1 cellular context compared by ENCODE assay signal in the genomic region with DNA sequence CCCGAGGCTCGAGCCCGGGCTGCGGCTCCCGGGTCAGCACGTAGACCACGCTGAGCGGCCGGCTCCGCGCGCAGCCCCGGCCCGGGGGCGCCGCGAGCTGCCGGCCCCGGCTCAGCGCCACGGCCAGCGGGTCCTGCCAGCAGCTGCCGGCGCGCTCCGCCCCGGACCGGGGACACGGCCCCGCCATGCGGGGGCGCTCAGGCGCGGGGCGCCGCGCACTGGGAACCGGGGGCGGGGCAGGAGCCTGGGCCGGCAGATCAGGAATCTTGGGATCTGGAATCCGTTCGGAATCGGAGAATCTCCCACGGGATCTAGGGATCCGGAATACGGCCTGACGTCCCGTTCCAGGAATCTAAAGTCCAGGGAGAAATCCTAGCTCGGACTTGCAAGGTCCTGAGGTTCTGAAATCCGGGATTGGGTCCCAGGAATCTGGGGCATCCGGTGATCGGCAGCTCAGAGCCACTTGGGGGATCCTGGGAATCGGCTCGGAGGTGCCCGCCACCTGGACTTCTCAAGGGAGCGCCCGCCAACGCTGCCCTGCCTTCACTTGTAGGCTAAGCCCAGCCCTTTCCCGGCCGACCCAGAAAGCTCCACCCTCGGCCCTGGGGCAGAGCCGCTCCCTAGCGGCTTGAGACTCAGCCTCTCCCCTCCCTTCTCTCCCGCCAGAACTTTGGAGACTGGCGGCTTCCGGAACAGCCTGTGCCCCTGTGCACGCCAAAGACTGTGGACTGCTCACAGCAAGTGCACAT.
TF ChIP-seq lines count a peak whose summit lies in the region.

A gene with protein sequence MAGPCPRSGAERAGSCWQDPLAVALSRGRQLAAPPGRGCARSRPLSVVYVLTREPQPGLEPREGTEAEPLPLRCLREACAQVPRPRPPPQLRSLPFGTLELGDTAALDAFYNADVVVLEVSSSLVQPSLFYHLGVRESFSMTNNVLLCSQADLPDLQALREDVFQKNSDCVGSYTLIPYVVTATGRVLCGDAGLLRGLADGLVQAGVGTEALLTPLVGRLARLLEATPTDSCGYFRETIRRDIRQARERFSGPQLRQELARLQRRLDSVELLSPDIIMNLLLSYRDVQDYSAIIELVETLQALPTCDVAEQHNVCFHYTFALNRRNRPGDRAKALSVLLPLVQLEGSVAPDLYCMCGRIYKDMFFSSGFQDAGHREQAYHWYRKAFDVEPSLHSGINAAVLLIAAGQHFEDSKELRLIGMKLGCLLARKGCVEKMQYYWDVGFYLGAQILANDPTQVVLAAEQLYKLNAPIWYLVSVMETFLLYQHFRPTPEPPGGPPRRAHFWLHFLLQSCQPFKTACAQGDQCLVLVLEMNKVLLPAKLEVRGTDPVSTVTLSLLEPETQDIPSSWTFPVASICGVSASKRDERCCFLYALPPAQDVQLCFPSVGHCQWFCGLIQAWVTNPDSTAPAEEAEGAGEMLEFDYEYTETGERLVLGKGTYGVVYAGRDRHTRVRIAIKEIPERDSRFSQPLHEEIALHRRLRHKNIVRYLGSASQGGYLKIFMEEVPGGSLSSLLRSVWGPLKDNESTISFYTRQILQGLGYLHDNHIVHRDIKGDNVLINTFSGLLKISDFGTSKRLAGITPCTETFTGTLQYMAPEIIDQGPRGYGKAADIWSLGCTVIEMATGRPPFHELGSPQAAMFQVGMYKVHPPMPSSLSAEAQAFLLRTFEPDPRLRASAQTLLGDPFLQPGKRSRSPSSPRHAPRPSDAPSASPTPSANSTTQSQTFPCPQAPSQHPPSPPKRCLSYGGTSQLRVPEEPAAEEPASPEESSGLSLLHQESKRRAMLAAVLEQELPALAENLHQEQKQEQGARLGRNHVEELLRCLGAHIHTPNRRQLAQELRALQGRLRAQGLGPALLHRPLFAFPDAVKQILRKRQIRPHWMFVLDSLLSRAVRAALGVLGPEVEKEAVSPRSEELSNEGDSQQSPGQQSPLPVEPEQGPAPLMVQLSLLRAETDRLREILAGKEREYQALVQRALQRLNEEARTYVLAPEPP (N-terminal part only) (minus strand): TSS at position 551 of the 749 bp plus-strand sequence. CDS start 364 bp downstream, at position 187.

TF ChIP-seq in GM12878, 131 proteins besides CTCF, POLR2A, EP300 and RAD21 (continued from another document and continues in another):
- TF ChIP-seq, protein P1, sequence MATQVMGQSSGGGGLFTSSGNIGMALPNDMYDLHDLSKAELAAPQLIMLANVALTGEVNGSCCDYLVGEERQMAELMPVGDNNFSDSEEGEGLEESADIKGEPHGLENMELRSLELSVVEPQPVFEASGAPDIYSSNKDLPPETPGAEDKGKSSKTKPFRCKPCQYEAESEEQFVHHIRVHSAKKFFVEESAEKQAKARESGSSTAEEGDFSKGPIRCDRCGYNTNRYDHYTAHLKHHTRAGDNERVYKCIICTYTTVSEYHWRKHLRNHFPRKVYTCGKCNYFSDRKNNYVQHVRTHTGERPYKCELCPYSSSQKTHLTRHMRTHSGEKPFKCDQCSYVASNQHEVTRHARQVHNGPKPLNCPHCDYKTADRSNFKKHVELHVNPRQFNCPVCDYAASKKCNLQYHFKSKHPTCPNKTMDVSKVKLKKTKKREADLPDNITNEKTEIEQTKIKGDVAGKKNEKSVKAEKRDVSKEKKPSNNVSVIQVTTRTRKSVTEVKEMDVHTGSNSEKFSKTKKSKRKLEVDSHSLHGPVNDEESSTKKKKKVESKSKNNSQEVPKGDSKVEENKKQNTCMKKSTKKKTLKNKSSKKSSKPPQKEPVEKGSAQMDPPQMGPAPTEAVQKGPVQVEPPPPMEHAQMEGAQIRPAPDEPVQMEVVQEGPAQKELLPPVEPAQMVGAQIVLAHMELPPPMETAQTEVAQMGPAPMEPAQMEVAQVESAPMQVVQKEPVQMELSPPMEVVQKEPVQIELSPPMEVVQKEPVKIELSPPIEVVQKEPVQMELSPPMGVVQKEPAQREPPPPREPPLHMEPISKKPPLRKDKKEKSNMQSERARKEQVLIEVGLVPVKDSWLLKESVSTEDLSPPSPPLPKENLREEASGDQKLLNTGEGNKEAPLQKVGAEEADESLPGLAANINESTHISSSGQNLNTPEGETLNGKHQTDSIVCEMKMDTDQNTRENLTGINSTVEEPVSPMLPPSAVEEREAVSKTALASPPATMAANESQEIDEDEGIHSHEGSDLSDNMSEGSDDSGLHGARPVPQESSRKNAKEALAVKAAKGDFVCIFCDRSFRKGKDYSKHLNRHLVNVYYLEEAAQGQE (IDR thresholded peaks at IDR 0.05; ENCODE audit: low read depth, low read length): no peak
- TF ChIP-seq NBN (IDR thresholded peaks at IDR 0.05) (no peak), NR2C2 (IDR thresholded peaks at IDR 0.05; ENCODE audit: borderline replicate concordance, control insufficient read depth, insufficient read length, low read depth) (no peak), BCL11A (IDR thresholded peaks at IDR 0.05; ENCODE audit: low read depth, low read length) (no peak), ZNF622 (IDR thresholded peaks at IDR 0.05) (no peak), FOXK2 (IDR thresholded peaks at IDR 0.05) (no peak), POLR2AphosphoS2 (IDR thresholded peaks at IDR 0.05; ENCODE audit: low read depth, low read length) (no peak), NR2C1 (IDR thresholded peaks at IDR 0.05) (no peak), JUNB (IDR thresholded peaks at IDR 0.05) (no peak), NRF1 (conservative IDR thresholded peaks at IDR 0.05; ENCODE audit: low read depth, low read length) (no peak), ZNF384 (IDR thresholded peaks at IDR 0.05; ENCODE audit: borderline replicate concordance, low read depth, low read length) (no peak), YBX1 (IDR thresholded peaks at IDR 0.05) (no peak), RCOR1 (conservative IDR thresholded peaks at IDR 0.05; ENCODE audit: low read depth, low read length) (no peak), FOS (IDR thresholded peaks at IDR 0.05; ENCODE audit: borderline replicate concordance, extremely low read depth, insufficient read length) (no peak)
- TF ChIP-seq, protein P2, sequence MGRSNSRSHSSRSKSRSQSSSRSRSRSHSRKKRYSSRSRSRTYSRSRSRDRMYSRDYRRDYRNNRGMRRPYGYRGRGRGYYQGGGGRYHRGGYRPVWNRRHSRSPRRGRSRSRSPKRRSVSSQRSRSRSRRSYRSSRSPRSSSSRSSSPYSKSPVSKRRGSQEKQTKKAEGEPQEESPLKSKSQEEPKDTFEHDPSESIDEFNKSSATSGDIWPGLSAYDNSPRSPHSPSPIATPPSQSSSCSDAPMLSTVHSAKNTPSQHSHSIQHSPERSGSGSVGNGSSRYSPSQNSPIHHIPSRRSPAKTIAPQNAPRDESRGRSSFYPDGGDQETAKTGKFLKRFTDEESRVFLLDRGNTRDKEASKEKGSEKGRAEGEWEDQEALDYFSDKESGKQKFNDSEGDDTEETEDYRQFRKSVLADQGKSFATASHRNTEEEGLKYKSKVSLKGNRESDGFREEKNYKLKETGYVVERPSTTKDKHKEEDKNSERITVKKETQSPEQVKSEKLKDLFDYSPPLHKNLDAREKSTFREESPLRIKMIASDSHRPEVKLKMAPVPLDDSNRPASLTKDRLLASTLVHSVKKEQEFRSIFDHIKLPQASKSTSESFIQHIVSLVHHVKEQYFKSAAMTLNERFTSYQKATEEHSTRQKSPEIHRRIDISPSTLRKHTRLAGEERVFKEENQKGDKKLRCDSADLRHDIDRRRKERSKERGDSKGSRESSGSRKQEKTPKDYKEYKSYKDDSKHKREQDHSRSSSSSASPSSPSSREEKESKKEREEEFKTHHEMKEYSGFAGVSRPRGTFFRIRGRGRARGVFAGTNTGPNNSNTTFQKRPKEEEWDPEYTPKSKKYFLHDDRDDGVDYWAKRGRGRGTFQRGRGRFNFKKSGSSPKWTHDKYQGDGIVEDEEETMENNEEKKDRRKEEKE (IDR thresholded peaks at IDR 0.05): no peak
- TF ChIP-seq, protein P3, sequence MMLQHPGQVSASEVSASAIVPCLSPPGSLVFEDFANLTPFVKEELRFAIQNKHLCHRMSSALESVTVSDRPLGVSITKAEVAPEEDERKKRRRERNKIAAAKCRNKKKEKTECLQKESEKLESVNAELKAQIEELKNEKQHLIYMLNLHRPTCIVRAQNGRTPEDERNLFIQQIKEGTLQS (IDR thresholded peaks at IDR 0.05; ENCODE audit: borderline replicate concordance, extremely low read depth, low read depth, low read length): no peak
- TF ChIP-seq, protein P4, sequence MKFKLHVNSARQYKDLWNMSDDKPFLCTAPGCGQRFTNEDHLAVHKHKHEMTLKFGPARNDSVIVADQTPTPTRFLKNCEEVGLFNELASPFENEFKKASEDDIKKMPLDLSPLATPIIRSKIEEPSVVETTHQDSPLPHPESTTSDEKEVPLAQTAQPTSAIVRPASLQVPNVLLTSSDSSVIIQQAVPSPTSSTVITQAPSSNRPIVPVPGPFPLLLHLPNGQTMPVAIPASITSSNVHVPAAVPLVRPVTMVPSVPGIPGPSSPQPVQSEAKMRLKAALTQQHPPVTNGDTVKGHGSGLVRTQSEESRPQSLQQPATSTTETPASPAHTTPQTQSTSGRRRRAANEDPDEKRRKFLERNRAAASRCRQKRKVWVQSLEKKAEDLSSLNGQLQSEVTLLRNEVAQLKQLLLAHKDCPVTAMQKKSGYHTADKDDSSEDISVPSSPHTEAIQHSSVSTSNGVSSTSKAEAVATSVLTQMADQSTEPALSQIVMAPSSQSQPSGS (IDR thresholded peaks at IDR 0.05; ENCODE audit: low read length): no peak
- TF ChIP-seq, protein P5, sequence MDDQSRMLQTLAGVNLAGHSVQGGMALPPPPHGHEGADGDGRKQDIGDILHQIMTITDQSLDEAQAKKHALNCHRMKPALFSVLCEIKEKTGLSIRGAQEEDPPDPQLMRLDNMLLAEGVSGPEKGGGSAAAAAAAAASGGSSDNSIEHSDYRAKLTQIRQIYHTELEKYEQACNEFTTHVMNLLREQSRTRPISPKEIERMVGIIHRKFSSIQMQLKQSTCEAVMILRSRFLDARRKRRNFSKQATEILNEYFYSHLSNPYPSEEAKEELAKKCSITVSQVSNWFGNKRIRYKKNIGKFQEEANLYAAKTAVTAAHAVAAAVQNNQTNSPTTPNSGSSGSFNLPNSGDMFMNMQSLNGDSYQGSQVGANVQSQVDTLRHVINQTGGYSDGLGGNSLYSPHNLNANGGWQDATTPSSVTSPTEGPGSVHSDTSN (IDR thresholded peaks at IDR 0.05; ENCODE audit: insufficient replicate concordance, low read depth, low read length): no peak
- TF ChIP-seq, protein P6, sequence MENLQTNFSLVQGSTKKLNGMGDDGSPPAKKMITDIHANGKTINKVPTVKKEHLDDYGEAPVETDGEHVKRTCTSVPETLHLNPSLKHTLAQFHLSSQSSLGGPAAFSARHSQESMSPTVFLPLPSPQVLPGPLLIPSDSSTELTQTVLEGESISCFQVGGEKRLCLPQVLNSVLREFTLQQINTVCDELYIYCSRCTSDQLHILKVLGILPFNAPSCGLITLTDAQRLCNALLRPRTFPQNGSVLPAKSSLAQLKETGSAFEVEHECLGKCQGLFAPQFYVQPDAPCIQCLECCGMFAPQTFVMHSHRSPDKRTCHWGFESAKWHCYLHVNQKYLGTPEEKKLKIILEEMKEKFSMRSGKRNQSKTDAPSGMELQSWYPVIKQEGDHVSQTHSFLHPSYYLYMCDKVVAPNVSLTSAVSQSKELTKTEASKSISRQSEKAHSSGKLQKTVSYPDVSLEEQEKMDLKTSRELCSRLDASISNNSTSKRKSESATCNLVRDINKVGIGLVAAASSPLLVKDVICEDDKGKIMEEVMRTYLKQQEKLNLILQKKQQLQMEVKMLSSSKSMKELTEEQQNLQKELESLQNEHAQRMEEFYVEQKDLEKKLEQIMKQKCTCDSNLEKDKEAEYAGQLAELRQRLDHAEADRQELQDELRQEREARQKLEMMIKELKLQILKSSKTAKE (IDR thresholded peaks at IDR 0.05; ENCODE audit: low read depth, poor library complexity, severe bottlenecking): no peak
- TF ChIP-seq, protein P7, sequence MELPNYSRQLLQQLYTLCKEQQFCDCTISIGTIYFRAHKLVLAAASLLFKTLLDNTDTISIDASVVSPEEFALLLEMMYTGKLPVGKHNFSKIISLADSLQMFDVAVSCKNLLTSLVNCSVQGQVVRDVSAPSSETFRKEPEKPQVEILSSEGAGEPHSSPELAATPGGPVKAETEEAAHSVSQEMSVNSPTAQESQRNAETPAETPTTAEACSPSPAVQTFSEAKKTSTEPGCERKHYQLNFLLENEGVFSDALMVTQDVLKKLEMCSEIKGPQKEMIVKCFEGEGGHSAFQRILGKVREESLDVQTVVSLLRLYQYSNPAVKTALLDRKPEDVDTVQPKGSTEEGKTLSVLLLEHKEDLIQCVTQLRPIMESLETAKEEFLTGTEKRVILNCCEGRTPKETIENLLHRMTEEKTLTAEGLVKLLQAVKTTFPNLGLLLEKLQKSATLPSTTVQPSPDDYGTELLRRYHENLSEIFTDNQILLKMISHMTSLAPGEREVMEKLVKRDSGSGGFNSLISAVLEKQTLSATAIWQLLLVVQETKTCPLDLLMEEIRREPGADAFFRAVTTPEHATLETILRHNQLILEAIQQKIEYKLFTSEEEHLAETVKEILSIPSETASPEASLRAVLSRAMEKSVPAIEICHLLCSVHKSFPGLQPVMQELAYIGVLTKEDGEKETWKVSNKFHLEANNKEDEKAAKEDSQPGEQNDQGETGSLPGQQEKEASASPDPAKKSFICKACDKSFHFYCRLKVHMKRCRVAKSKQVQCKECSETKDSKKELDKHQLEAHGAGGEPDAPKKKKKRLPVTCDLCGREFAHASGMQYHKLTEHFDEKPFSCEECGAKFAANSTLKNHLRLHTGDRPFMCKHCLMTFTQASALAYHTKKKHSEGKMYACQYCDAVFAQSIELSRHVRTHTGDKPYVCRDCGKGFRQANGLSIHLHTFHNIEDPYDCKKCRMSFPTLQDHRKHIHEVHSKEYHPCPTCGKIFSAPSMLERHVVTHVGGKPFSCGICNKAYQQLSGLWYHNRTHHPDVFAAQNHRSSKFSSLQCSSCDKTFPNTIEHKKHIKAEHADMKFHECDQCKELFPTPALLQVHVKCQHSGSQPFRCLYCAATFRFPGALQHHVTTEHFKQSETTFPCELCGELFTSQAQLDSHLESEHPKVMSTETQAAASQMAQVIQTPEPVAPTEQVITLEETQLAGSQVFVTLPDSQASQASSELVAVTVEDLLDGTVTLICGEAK (IDR thresholded peaks at IDR 0.05; ENCODE audit: borderline replicate concordance): no peak
- TF ChIP-seq, protein P8, sequence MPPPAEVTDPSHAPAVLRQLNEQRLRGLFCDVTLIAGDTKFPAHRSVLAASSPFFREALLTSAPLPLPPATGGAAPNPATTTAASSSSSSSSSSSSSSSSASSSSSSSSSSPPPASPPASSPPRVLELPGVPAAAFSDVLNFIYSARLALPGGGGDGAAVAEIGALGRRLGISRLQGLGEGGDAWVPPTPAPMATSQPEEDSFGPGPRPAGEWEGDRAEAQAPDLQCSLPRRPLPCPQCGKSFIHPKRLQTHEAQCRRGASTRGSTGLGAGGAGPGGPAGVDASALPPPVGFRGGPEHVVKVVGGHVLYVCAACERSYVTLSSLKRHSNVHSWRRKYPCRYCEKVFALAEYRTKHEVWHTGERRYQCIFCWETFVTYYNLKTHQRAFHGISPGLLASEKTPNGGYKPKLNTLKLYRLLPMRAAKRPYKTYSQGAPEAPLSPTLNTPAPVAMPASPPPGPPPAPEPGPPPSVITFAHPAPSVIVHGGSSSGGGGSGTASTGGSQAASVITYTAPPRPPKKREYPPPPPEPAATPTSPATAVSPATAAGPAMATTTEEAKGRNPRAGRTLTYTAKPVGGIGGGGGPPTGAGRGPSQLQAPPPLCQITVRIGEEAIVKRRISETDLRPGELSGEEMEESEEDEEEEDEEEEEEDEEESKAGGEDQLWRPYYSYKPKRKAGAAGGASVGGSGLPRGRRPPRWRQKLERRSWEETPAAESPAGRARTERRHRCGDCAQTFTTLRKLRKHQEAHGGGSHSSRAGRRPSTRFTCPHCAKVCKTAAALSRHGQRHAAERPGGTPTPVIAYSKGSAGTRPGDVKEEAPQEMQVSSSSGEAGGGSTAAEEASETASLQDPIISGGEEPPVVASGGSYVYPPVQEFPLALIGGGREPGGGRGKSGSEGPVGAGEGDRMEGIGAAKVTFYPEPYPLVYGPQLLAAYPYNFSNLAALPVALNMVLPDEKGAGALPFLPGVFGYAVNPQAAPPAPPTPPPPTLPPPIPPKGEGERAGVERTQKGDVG (CRISPR knock-in tag; IDR thresholded peaks at IDR 0.05): no peak
